In the genomic region with DNA sequence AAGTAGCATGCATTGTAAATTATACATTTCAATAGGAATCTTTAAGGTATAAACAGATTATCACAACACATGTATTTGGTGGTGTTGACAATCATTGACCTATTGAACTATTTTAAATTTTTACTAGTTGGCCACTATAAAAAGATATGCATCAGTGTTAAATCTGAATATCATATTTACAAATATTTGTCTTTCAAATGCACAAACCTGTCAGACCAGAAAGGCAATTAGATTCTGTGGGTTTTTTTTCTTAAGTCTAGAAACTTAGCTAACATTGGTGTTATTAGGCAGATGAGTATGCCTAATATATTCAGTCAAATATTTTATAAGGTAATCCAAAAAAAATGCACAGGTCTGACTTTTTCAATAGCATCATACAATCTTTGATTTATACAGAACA, we compare ENCODE assay signal across 18 cellular contexts.
A peak's percentile ranks its signal among the peaks of the same experiment; 100 is the strongest.
DNase-seq lines count a peak whose midpoint lies in the region; ATAC-seq and TF ChIP-seq lines count a peak whose summit lies in the region.
"Had no signal": no experiment of that assay in that cellular context is flagged by ENCODE, and none has a peak within 500 bp of the region (broad histone marks: within the 10 kb centered on the region; RNA-seq: fewer than 3 reads in every experiment).

No MANE protein-coding gene starts in this region.

- no peak overlapping the region for H2AFZ ChIP-seq in PC-3 (ENCODE audit: low read length)

- H3K27me3 ChIP-seq in PC-3 (ENCODE audit: low read length), result no peaks in the 10 kb centered on the region
- H3K27me3 ChIP-seq: BLaER1 treated with 17β-estradiol and CSF1 and Interleukin-3, amounts not matched to agents 10 nM and 100 nM had no signal

- H3K27ac ChIP-seq in PC-3 (ENCODE audit: low read length), result no peak overlapping the region
- H3K27ac ChIP-seq: 22Rv1; A549; BLaER1 treated with 17β-estradiol and CSF1 and Interleukin-3, amounts not matched to agents 10 nM and 100 nM; C4-2B had no signal

- no peaks in the 10 kb centered on the region for H3K79me2 ChIP-seq in PC-3 (ENCODE audit: low read length)

- TF ChIP-seq CTCF in PC-3 (conservative IDR thresholded peaks at IDR 0.05; ENCODE audit: low read depth, low read length) (no peak), GM13977 (IDR thresholded peaks at IDR 0.05; ENCODE audit: extremely low read depth, insufficient read depth, missing control alignments) (no peak)

- no peaks in the 10 kb centered on the region for H3F3A ChIP-seq in PC-3 (ENCODE audit: low read length, unreplicated experiment)

- in situ Hi-C loops in GM13977 (cut with MboI; ENCODE audit: low pct_unique_long_range_greater_than_20kb, low sequenced_read_pairs, unreplicated experiment), result no loop called here

- no peak overlapping the region for H3K9ac ChIP-seq in PC-3 (ENCODE audit: low read length)
- H3K9ac ChIP-seq: BLaER1 treated with 17β-estradiol and CSF1 and Interleukin-3, amounts not matched to agents 10 nM and 100 nM had no signal

- H3K4me3 ChIP-seq in PC-3 (ENCODE audit: low read length), result no peak overlapping the region
- H3K4me3 ChIP-seq: A549; BLaER1 treated with 17β-estradiol and CSF1 and Interleukin-3, amounts not matched to agents 10 nM and 100 nM had no signal

- no TSS peak for BruUV-seq in PC-3 (replicated peaks; lab: Mats Ljungman, UMichigan)

- H3K4me2 ChIP-seq in PC-3 (ENCODE audit: low read length), result no peak overlapping the region
- H3K4me2 ChIP-seq: A549; BLaER1 treated with 17β-estradiol and CSF1 and Interleukin-3, amounts not matched to agents 10 nM and 100 nM had no signal

- POLR2A ChIA-PET in PC-3 (lab: Charles Lee; ENCODE audit: unreplicated experiment), result no interaction called here

- no peaks in the 10 kb centered on the region for H4K20me1 ChIP-seq in PC-3 (ENCODE audit: low read length)
- H4K20me1 ChIP-seq: BLaER1 treated with 17β-estradiol and CSF1 and Interleukin-3, amounts not matched to agents 10 nM and 100 nM had no signal

- ATAC-seq in PC-3 (no peak), GM18511 (IDR thresholded peaks at IDR 0.05; ENCODE audit: unreplicated experiment) (no peak), HG02678 (IDR thresholded peaks at IDR 0.05; ENCODE audit: unreplicated experiment) (no peak)
- ATAC-seq: A549; CD8-positive, alpha-beta T cell had no signal

- intact Hi-C loops in PC-3 (cut with micrococcal nuclease), result no loop called here

- no peaks in the 10 kb centered on the region for H3K9me2 ChIP-seq in PC-3 (replicated peaks; ENCODE audit: low read length)

- H3K9me3 ChIP-seq in PC-3 (ENCODE audit: low read length), result no peaks in the 10 kb centered on the region
- H3K9me3 ChIP-seq: A549; BLaER1 treated with 17β-estradiol and CSF1 and Interleukin-3, amounts not matched to agents 10 nM and 100 nM had no signal

- H3K4me1 ChIP-seq in PC-3 (ENCODE audit: insufficient read depth, low read length), result no peaks in the 10 kb centered on the region
- H3K4me1 ChIP-seq: A549; BLaER1 treated with 17β-estradiol and CSF1 and Interleukin-3, amounts not matched to agents 10 nM and 100 nM; Caco-2 had no signal

- peak; percentile 0 to 2 for DNase-seq in NCI-H526 (lab: John Stamatoyannopoulos, UW)
- DNase-seq in NCI-H526 treated with DMSO at 0.1 percent for 48 hours (lab: John Stamatoyannopoulos, UW), result no peak
- peak; percentile 18 for DNase-seq in HT-29 (ENCODE audit: low spot score)
- peak; percentile 21 for DNase-seq in PC-3
- DNase-seq in GM13977 (ENCODE audit: low spot score), result no peak
- DNase-seq: AML-193; Caco-2; Calu3; CD4-positive, alpha-beta T cell; CD8-positive, alpha-beta T cell; DMS79 treated with DMSO at 0.1 percent for 48 hours; GF-D8 had no signal

- CTCF ChIA-PET in PC-3 (lab: Charles Lee), result no interaction called here

- H3K36me3 ChIP-seq in PC-3 (ENCODE audit: low read depth, low read length), result no peaks in the 10 kb centered on the region
- H3K36me3 ChIP-seq: BLaER1 treated with 17β-estradiol and CSF1 and Interleukin-3, amounts not matched to agents 10 nM and 100 nM had no signal

Comparison
In these comparisons a context has a peak if more than half of its experiments do, and no peak if none do; other contexts are left out.
1. DNase-seq: peak in NCI-H526 (2 of 2), HT-29 (single experiment) and PC-3 (single experiment); none in NCI-H526 treated with DMSO at 0.1 percent for 48 hours (single experiment) and GM13977 (single experiment).